Comparison of ENCODE assay signal across 1 cellular context in the genomic region with DNA sequence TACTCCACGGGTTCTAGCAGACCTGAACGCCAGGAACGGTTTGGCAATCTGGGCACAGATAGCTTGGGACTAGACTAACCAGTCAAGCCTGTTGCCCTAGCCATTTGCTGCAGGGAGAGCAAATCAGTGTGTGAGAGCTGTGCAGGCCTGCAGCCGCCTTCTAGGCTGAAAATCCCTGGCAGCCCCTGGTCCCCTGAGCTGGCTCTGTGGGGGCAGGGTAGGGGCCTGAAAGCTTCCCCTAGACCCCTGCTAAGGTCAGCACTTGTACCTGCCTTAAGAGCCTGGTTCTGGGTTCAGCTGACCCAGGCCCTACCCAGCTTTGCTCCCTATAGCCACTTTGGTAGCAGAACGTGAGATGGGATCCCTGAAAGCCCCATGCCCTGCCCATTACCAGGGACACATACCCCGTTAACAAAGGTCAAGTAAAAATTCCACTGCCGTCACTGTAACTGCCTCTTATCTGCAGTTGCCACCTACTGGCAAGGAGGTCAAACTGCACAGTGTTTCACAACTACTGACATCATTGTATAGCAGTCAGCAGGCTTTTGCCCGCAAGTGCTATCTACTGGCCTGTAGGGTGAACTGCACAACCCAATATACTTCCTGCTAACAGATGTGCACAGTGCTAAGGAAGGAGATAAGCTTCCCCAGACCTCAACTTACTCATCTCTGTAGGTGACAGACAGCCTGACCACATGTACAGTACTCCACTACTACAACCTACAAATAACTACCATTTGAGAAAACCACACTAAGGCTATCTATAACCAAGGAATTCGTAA.
TF ChIP-seq lines count a peak whose summit lies in the region.

No MANE protein-coding gene starts in this region.

TF ChIP-seq in HepG2, 621 proteins besides CTCF, POLR2A, EP300 and RAD21 (continued from another document):
- TF ChIP-seq, protein P1, sequence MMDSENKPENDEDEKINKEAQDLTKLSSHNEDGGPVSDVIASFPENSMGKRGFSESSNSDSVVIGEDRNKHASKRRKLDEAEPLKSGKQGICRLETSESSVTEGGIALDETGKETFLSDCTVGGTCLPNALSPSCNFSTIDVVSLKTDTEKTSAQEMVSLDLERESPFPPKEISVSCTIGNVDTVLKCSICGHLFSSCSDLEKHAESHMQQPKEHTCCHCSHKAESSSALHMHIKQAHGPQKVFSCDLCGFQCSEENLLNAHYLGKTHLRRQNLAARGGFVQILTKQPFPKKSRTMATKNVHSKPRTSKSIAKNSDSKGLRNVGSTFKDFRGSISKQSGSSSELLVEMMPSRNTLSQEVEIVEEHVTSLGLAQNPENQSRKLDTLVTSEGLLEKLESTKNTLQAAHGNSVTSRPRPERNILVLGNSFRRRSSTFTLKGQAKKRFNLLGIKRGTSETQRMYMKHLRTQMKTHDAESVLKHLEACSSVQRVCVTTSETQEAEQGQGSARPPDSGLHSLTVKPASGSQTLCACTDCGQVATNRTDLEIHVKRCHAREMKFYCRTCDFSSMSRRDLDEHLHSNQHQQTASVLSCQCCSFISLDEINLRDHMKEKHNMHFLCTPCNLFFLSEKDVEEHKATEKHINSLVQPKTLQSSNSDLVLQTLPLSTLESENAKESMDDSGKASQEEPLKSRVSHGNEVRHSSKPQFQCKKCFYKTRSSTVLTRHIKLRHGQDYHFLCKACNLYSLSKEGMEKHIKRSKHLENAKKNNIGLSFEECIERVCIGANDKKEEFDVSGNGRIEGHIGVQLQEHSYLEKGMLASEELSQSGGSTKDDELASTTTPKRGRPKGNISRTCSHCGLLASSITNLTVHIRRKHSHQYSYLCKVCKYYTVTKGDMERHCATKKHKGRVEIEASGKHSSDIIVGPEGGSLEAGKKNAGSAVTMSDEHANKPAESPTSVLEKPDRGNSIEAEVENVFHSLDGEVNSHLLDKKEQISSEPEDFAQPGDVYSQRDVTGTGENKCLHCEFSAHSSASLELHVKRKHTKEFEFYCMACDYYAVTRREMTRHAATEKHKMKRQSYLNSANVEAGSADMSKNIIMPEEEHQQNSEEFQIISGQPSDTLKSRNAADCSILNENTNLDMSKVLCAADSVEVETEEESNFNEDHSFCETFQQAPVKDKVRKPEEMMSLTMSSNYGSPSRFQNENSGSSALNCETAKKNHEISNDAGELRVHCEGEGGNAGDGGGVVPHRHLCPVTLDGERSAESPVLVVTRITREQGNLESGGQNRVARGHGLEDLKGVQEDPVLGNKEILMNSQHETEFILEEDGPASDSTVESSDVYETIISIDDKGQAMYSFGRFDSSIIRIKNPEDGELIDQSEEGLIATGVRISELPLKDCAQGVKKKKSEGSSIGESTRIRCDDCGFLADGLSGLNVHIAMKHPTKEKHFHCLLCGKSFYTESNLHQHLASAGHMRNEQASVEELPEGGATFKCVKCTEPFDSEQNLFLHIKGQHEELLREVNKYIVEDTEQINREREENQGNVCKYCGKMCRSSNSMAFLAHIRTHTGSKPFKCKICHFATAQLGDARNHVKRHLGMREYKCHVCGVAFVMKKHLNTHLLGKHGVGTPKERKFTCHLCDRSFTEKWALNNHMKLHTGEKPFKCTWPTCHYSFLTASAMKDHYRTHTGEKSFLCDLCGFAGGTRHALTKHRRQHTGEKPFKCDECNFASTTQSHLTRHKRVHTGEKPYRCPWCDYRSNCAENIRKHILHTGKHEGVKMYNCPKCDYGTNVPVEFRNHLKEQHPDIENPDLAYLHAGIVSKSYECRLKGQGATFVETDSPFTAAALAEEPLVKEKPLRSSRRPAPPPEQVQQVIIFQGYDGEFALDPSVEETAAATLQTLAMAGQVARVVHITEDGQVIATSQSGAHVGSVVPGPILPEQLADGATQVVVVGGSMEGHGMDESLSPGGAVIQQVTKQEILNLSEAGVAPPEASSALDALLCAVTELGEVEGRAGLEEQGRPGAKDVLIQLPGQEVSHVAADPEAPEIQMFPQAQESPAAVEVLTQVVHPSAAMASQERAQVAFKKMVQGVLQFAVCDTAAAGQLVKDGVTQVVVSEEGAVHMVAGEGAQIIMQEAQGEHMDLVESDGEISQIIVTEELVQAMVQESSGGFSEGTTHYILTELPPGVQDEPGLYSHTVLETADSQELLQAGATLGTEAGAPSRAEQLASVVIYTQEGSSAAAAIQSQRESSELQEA (CRISPR knock-in tag; IDR thresholded peaks at IDR 0.05; ENCODE audit: not compliant biosample characterization) = no peak
